ENCODE assay signal across 15 cellular contexts in genomic region chr18:26579941-26580618, GRCh38. TPM values are rescaled to one million over a fixed set of nuclear protein-coding genes. Genes with fewer than 3 reads are reported as not detected.
DNase-seq lines count a peak whose midpoint lies in the region; ATAC-seq, FAIRE-seq and TF ChIP-seq lines count a peak whose summit lies in the region.
"Had no signal": no experiment of that assay in that cellular context is flagged by ENCODE, and none has a peak within 500 bp of the region (broad histone marks: within the 10 kb centered on the region; RNA-seq: fewer than 3 reads in every experiment).

No MANE protein-coding gene starts in this region.

- TF ChIP-seq CTCF in bronchial epithelial cell (IDR thresholded peaks at IDR 0.05; ENCODE audit: insufficient read depth, low read length, severe bottlenecking), result no peak
- TF ChIP-seq CTCF in lung (IDR thresholded peaks at IDR 0.05; ENCODE audit: control extremely low read depth, extremely low read depth), result no peak
- no peak for TF ChIP-seq CTCF in testis (IDR thresholded peaks at IDR 0.05)

- peak; percentile 76 for ATAC-seq in lung (ENCODE audit: insufficient read depth, low FRiP score)
- no peak for ATAC-seq in GM18520 (IDR thresholded peaks at IDR 0.05; ENCODE audit: unreplicated experiment)
- ATAC-seq in HG03280 (IDR thresholded peaks at IDR 0.05; ENCODE audit: unreplicated experiment), result no peak
- ATAC-seq: activated CD8-positive, alpha-beta T cell treated with anti-CD3 and anti-CD28 coated beads, Interleukin-2, amount 10 ng/mL, durations not matched to agents 7 days and 5 days; left ventricle myocardium superior; natural killer cell had no signal

- DNase-seq in COLO668 (lab: John Stamatoyannopoulos, UW; ENCODE audit: unreplicated experiment) (peak; percentile 67), M059J (ENCODE audit: low read depth) (peak; percentile 44), bronchial epithelial cell (ENCODE audit: low read depth) (peak; percentile 96), lung (ENCODE audit: low spot score) (peak; percentile 76), testis (no peak), T-helper 2 cell (no peak)
- DNase-seq: activated CD8-positive, alpha-beta T cell treated with anti-CD3 and anti-CD28 coated beads, Interleukin-2, amount 10 ng/mL, durations not matched to agents 7 days and 5 days; amniotic stem cell; left ventricle myocardium superior; natural killer cell; NCI-H226; psoas muscle had no signal

- peak overlapping the region in 1 of 2 donors; percentile 48 for H3K27ac ChIP-seq in lung (ENCODE audit: low read depth in 1 of 2, low read length in 1 of 2)
- H3K27ac ChIP-seq in testis, result no peak overlapping the region
- H3K27ac ChIP-seq: psoas muscle had no signal

- H3K4me1 ChIP-seq in lung (ENCODE audit: control insufficient read depth in 2 of 2, insufficient read depth in 2 of 2, low read length in 2 of 2), result no peaks in the 10 kb centered on the region
- peaks cover 3% of the 10 kb centered on the region for H3K4me1 ChIP-seq in testis
- H3K4me1 ChIP-seq: psoas muscle had no signal

- H3K9me3 ChIP-seq in lung (ENCODE audit: control insufficient read depth in 2 of 2, insufficient read depth in 1 of 2, low read length in 1 of 2) (no peaks in the 10 kb centered on the region), testis (no peaks in the 10 kb centered on the region)
- H3K9me3 ChIP-seq: psoas muscle had no signal

- intact Hi-C loops in testis (cut with DNase I; ENCODE audit: low total_unique reads), result no loop called here

- H3K4me3 ChIP-seq in bronchial epithelial cell (ENCODE audit: low read depth, low read length), result no peak overlapping the region
- no peak overlapping the region for H3K4me3 ChIP-seq in lung
- no peak overlapping the region for H3K4me3 ChIP-seq in testis
- H3K4me3 ChIP-seq: psoas muscle had no signal

- H3K36me3 ChIP-seq in bronchial epithelial cell (ENCODE audit: control insufficient read depth, insufficient read depth, low read length) (no peaks in the 10 kb centered on the region), lung (ENCODE audit: control insufficient read depth in 2 of 2, insufficient read depth in 2 of 2, low read length in 2 of 2) (no peaks in the 10 kb centered on the region), testis (ENCODE audit: low read depth, missing control alignments) (no peaks in the 10 kb centered on the region)

- H3K27me3 ChIP-seq in bronchial epithelial cell (ENCODE audit: control insufficient read depth, insufficient read depth, low read length) (no peaks in the 10 kb centered on the region), lung (ENCODE audit: control insufficient read depth, insufficient read depth) (no peaks in the 10 kb centered on the region), testis (no peaks in the 10 kb centered on the region)

- no peak for FAIRE-seq in bronchial epithelial cell (lab: Jason Lieb, UNC)
- FAIRE-seq: colon had no signal

- TF ChIP-seq POLR2A in testis (IDR thresholded peaks at IDR 0.05), result no peak

- WGBS in lung, 2 donors, result 62 to 69% methylated on average over 6 of the region's 6 CpGs
- WGBS in testis, 2 donors, result 81% methylated on average over 5 to 6 of the region's 6 CpGs

RNA-seq across cellular contexts. Expression of gene KCTD1, which starts 31.7 kb away (rescaled TPM):
- total RNA-seq in M059J (2014; rRNA removed; shearing (Covaris generic)), result 18.0 and 25.8 TPM in 2 replicates
- total RNA-seq in bronchial epithelial cell (16.6 and 21.1 TPM in 2 replicates), lung (10 to 100 TPM; 11.8 to 17.5 TPM), testis (10 to 100 TPM; 19.6 to 19.9 TPM)
- polyA plus RNA-seq in lung (1 to 10 TPM; 4.0 to 6.6 TPM), testis (ENCODE audit: insufficient read depth, low read depth, low replicate concordance) (13.1 TPM)

Comparison
In these comparisons a context has a peak if more than half of its experiments do, and no peak if none do; other contexts are left out.
1. DNase-seq: peak in COLO668 (single experiment), M059J (single experiment), bronchial epithelial cell (single experiment) and lung (single experiment); none in testis (single experiment) and T-helper 2 cell (0 of 5).